Comparison of ENCODE assay signal across 1 cellular context in genomic region chr12:49131051-49131972, GRCh38.
TF ChIP-seq lines count a peak whose summit lies in the region.

Gene TUBA1B (minus strand): TSS chr12:49131395. CDS start chr12:49131300, 95 bp downstream.

TF ChIP-seq in GM12878, 131 proteins besides CTCF, POLR2A, EP300 and RAD21 (continued from another document):
- peak; percentile 91 for TF ChIP-seq MLLT1 (IDR thresholded peaks at IDR 0.05)
